25 cellular contexts compared by ENCODE assay signal in the genomic region with DNA sequence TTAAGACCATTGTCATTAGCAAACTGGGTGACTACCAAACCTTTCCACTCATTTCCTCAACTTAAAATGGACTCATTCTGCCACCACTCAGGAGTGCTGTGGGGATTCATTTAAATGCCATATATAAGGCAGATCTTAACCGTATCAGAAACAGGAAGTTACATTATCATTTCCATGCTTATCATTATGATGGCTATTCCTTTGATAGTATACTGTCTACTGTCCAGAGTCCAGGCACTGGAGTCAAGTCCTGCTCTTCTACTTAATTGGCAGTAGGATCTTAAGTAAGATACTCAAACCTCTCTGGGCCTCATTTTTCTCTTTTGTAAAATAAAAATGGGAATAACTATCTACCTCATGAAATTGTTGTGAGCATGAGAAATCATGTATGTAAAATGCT. TPM values are rescaled to one million over a fixed set of nuclear protein-coding genes. Genes with fewer than 3 reads are reported as not detected.
A peak's percentile ranks its signal among the peaks of the same experiment; 100 is the strongest.
DNase-seq lines count a peak whose midpoint lies in the region; ATAC-seq, FAIRE-seq and TF ChIP-seq lines count a peak whose summit lies in the region.
"Had no signal": no experiment of that assay in that cellular context is flagged by ENCODE, and none has a peak within 500 bp of the region (broad histone marks: within the 10 kb centered on the region; RNA-seq: fewer than 3 reads in every experiment).

No MANE protein-coding gene starts in this region.

- no peak overlapping the region for H2AK5ac ChIP-seq in trophoblast cell (ENCODE audit: low read length)

- H3K4me1 Mint-ChIP-seq in activated CD8-positive, alpha-beta T cell treated with anti-CD3 and anti-CD28 coated beads for 36 hours (ENCODE audit: low read depth), result no peaks in the 10 kb centered on the region
- H3K4me1 Mint-ChIP-seq: CD8-positive, alpha-beta memory T cell had no signal

- H3K27ac Mint-ChIP-seq in activated CD8-positive, alpha-beta T cell treated with anti-CD3 and anti-CD28 coated beads for 36 hours, result no peak overlapping the region
- H3K27ac Mint-ChIP-seq: CD14-positive monocyte; CD4-positive, alpha-beta T cell; CD8-positive, alpha-beta memory T cell; GM23338; H9 had no signal

- no peak overlapping the region for H3K23ac ChIP-seq in trophoblast cell (ENCODE audit: low read length)

- H3K18ac ChIP-seq in trophoblast cell (ENCODE audit: low read length), result no peak overlapping the region

- 68% methylated on average over 1 of the region's 1 CpG for WGBS in SK-N-SH (ENCODE audit: low lambda C conversion rate)
- whole genome bisulfite sequencing in trophoblast cell (ENCODE audit: extremely low coverage, insufficient coverage, insufficient read length), result no CpG with 5 or more reads among the region's 1 CpG
- 12 to 40% (median 28%) methylated on average over 1 of the region's 1 CpG for WGBS in small intestine, 3 donors
- 14 to 44% methylated on average over 1 of the region's 1 CpG for WGBS in transverse colon (ENCODE audit: low coverage in 1 of 2), 2 donors

- no peak overlapping the region for H3K4ac ChIP-seq in trophoblast cell (ENCODE audit: low read depth, low read length)

- H3K4me2 ChIP-seq in SK-N-SH, result no peak overlapping the region
- no peak overlapping the region for H3K4me2 ChIP-seq in trophoblast cell (ENCODE audit: low read length)
- H3K4me2 ChIP-seq: A549; BLaER1 treated with 17β-estradiol and CSF1 and Interleukin-3, amounts not matched to agents 10 nM and 100 nM; GM23338 had no signal

- DNase-seq in SK-N-SH, result no peak
- DNase-seq in trophoblast cell, result no peak
- DNase-seq in small intestine, result peak; percentile 67
- DNase-seq in transverse colon, result no peak
- no peak for DNase-seq in activated CD8-positive, alpha-beta T cell treated with anti-CD3 and anti-CD28 coated beads for 36 hours
- DNase-seq in gastrocnemius medialis, result no peak
- DNase-seq: 8988T; ACHN; AML-193; BE2C; CD4-positive, alpha-beta T cell; CD8-positive, alpha-beta memory T cell; DMS 273 treated with DMSO at 0.1 percent for 48 hours; DMS79 treated with DMSO at 0.1 percent for 48 hours; GF-D8; H9 had no signal

- TF ChIP-seq RAD21 in SK-N-SH (IDR thresholded peaks at IDR 0.05; ENCODE audit: low read length), result no peak

- H3K9me3 ChIP-seq in SK-N-SH (no peaks in the 10 kb centered on the region), trophoblast cell (ENCODE audit: insufficient read depth, low read depth, low read length) (no peaks in the 10 kb centered on the region), small intestine (ENCODE audit: control insufficient read depth, low read depth) (no peaks in the 10 kb centered on the region), transverse colon (no peaks in the 10 kb centered on the region), gastrocnemius medialis (no peaks in the 10 kb centered on the region)
- H3K9me3 ChIP-seq: A549; BE2C; BLaER1 treated with 17β-estradiol and CSF1 and Interleukin-3, amounts not matched to agents 10 nM and 100 nM had no signal

- no peak overlapping the region for H3K4me3 Mint-ChIP-seq in activated CD8-positive, alpha-beta T cell treated with anti-CD3 and anti-CD28 coated beads for 36 hours
- H3K4me3 Mint-ChIP-seq: CD14-positive monocyte; CD4-positive, alpha-beta T cell; CD8-positive, alpha-beta memory T cell; GM23338; H9 had no signal

- peak overlapping the region; percentile 30 for H4K8ac ChIP-seq in trophoblast cell (ENCODE audit: low read depth, low read length)

- no peaks in the 10 kb centered on the region for H3K36me3 Mint-ChIP-seq in activated CD8-positive, alpha-beta T cell treated with anti-CD3 and anti-CD28 coated beads for 36 hours (ENCODE audit: low read depth)
- H3K36me3 Mint-ChIP-seq: CD14-positive monocyte; CD8-positive, alpha-beta memory T cell had no signal

- POLR2A ChIA-PET in SK-N-SH (lab: Yijun Ruan, JAX), result interaction anchor here (1.0 kb wide), 1 partner anchor 108 kb away, joined by 3 read pairs; no protein-coding TSS in a partner anchor
- POLR2A ChIA-PET in activated CD8-positive, alpha-beta T cell treated with anti-CD3 and anti-CD28 coated beads for 36 hours (lab: Charles Lee), result no interaction called here

- peaks cover 0 to 10% of the 10 kb centered on the region in 2 experiments for H3K36me3 ChIP-seq in SK-N-SH (replicated peaks in 1 of 2; ENCODE audit: control insufficient read depth in 1 of 2, insufficient read depth in 2 of 2, low read length in 1 of 2)
- no peaks in the 10 kb centered on the region for H3K36me3 ChIP-seq in trophoblast cell (ENCODE audit: control insufficient read depth in 1 of 2, insufficient read depth in 2 of 2, low read length in 2 of 2)
- no peaks in the 10 kb centered on the region for H3K36me3 ChIP-seq in small intestine (ENCODE audit: control insufficient read depth in 2 of 2, insufficient read depth in 2 of 2, low read length in 2 of 2)
- no peaks in the 10 kb centered on the region for H3K36me3 ChIP-seq in transverse colon
- H3K36me3 ChIP-seq in gastrocnemius medialis, result no peaks in the 10 kb centered on the region
- H3K36me3 ChIP-seq: BE2C; BLaER1 treated with 17β-estradiol and CSF1 and Interleukin-3, amounts not matched to agents 10 nM and 100 nM had no signal

- in situ Hi-C loops in transverse colon (cut with MboI; ENCODE audit: low pct_ligation_motif_present in 1 of 4, low pct_unique_long_range_greater_than_20kb in 1 of 4, low sequenced_read_pairs in 3 of 4) (no loop called here), gastrocnemius medialis (cut with MboI; ENCODE audit: low sequenced_read_pairs in 4 of 4) (no loop called here)

- H2AFZ ChIP-seq in SK-N-SH (ENCODE audit: low read depth) (no peak overlapping the region), trophoblast cell (ENCODE audit: insufficient read depth, low read length, poor library complexity) (no peak overlapping the region)

- intact Hi-C loops in transverse colon (cut with DNase I; ENCODE audit: low total_unique reads), result no loop called here
- intact Hi-C loops in activated CD8-positive, alpha-beta T cell treated with anti-CD3 and anti-CD28 coated beads for 36 hours (cut with micrococcal nuclease), result no loop called here
- intact Hi-C loops in gastrocnemius medialis (cut with DNase I; ENCODE audit: low total_unique reads), result no loop called here

- H3K9me3 Mint-ChIP-seq in activated CD8-positive, alpha-beta T cell treated with anti-CD3 and anti-CD28 coated beads for 36 hours, result no peaks in the 10 kb centered on the region
- H3K9me3 Mint-ChIP-seq: CD4-positive, alpha-beta T cell; CD8-positive, alpha-beta memory T cell; GM23338; H9 had no signal

- peaks cover 6% of the 10 kb centered on the region for H3K79me1 ChIP-seq in trophoblast cell (ENCODE audit: low read length)

- FAIRE-seq in small intestine (lab: Jason Lieb, UNC), result no peak
- FAIRE-seq: A549, D721Med, GM12891, GM18507 had no signal

- no peak for ATAC-seq in SK-N-SH treated with all-trans-retinoic acid at 6 μM for 48 hours
- ATAC-seq in activated CD8-positive, alpha-beta T cell treated with anti-CD3 and anti-CD28 coated beads for 36 hours, result no peak
- ATAC-seq in gastrocnemius medialis, result no peak
- ATAC-seq: A549, GM23338, HCT116 had no signal

- peaks cover 50% of the 10 kb centered on the region for H3K79me2 ChIP-seq in SK-N-SH (ENCODE audit: insufficient read depth)
- no peaks in the 10 kb centered on the region for H3K79me2 ChIP-seq in trophoblast cell (ENCODE audit: control insufficient read depth, insufficient read depth, low read length, poor library complexity)

- no peak overlapping the region for H3K14ac ChIP-seq in trophoblast cell (ENCODE audit: low read length)

- H4K20me1 ChIP-seq in SK-N-SH (ENCODE audit: insufficient read depth), result no peaks in the 10 kb centered on the region
- H4K20me1 ChIP-seq: BLaER1 treated with 17β-estradiol and CSF1 and Interleukin-3, amounts not matched to agents 10 nM and 100 nM had no signal

- H2BK5ac ChIP-seq in trophoblast cell (ENCODE audit: low read depth, low read length, poor library complexity), result peak overlapping the region; percentile 9

- H3K4me1 ChIP-seq in SK-N-SH (ENCODE audit: control insufficient read depth in 1 of 2, insufficient read depth in 2 of 2, low read depth in 1 of 2, low read length in 1 of 2) (peaks cover 31 to 47% of the 10 kb centered on the region in 2 experiments), trophoblast cell (ENCODE audit: control insufficient read depth in 1 of 2, insufficient read depth in 2 of 2, low read length in 2 of 2) (peaks cover 5 to 7% of the 10 kb centered on the region in 2 experiments), small intestine (ENCODE audit: control insufficient read depth in 2 of 2, insufficient read depth in 1 of 2, low read depth in 1 of 2, low read length in 1 of 2) (no peaks in the 10 kb centered on the region), transverse colon (peaks cover 0 to 14% (median 5%) of the 10 kb centered on the region in 4 donors), gastrocnemius medialis (peaks cover 1 to 3% of the 10 kb centered on the region in 2 donors)
- H3K4me1 ChIP-seq: A549; BE2C; BLaER1 treated with 17β-estradiol and CSF1 and Interleukin-3, amounts not matched to agents 10 nM and 100 nM had no signal

- H4K91ac ChIP-seq in trophoblast cell (ENCODE audit: low read depth, low read length), result no peak overlapping the region

- no peak for TF ChIP-seq CTCF in SK-N-SH (IDR thresholded peaks at IDR 0.05)
- no peak for TF ChIP-seq CTCF in transverse colon (IDR thresholded peaks at IDR 0.05)
- TF ChIP-seq CTCF in activated CD8-positive, alpha-beta T cell treated with anti-CD3 and anti-CD28 coated beads for 36 hours (IDR thresholded peaks at IDR 0.05), result no peak
- no peak for TF ChIP-seq CTCF in gastrocnemius medialis (IDR thresholded peaks at IDR 0.05 in 4 of 5, conservative IDR thresholded peaks at IDR 0.05 in 1 of 5)

- no peaks in the 10 kb centered on the region for H3K27me3 ChIP-seq in SK-N-SH (ENCODE audit: insufficient read depth)
- no peaks in the 10 kb centered on the region for H3K27me3 ChIP-seq in trophoblast cell (ENCODE audit: insufficient read depth, low read length)
- no peaks in the 10 kb centered on the region for H3K27me3 ChIP-seq in small intestine (ENCODE audit: control insufficient read depth in 2 of 2, insufficient read depth in 2 of 2, low read length in 2 of 2)
- H3K27me3 ChIP-seq in transverse colon, result no peaks in the 10 kb centered on the region
- no peaks in the 10 kb centered on the region for H3K27me3 ChIP-seq in gastrocnemius medialis
- H3K27me3 ChIP-seq: BE2C; BLaER1 treated with 17β-estradiol and CSF1 and Interleukin-3, amounts not matched to agents 10 nM and 100 nM had no signal

- H3K27me3 Mint-ChIP-seq in activated CD8-positive, alpha-beta T cell treated with anti-CD3 and anti-CD28 coated beads for 36 hours, result peaks cover 3% of the 10 kb centered on the region

- CTCF ChIA-PET in SK-N-SH (lab: Yijun Ruan, JAX), result interaction anchor here (1.4 to 3.3 kb wide), 2 partner anchors 38 to 140 kb away, joined by 4 to 13 read pairs; no protein-coding TSS in a partner anchor
- CTCF ChIA-PET in activated CD8-positive, alpha-beta T cell treated with anti-CD3 and anti-CD28 coated beads for 36 hours (lab: Charles Lee), result no interaction called here

- TF ChIP-seq EP300 in SK-N-SH (IDR thresholded peaks at IDR 0.05; ENCODE audit: borderline replicate concordance in 1 of 2, low read depth in 1 of 2, low read length in 1 of 2), result peak in 1 of 2 experiments; percentile 76; a peak in 2 of 4 replicates
- TF ChIP-seq EP300 in transverse colon (IDR thresholded peaks at IDR 0.05; ENCODE audit: low read depth), result no peak

- peaks cover 19% of the 10 kb centered on the region for H3F3A ChIP-seq in SK-N-SH (replicated peaks; ENCODE audit: insufficient read depth)

- no peak overlapping the region for H3K9ac ChIP-seq in SK-N-SH
- no peak overlapping the region for H3K9ac ChIP-seq in trophoblast cell (ENCODE audit: low read length)
- H3K9ac ChIP-seq: BLaER1 treated with 17β-estradiol and CSF1 and Interleukin-3, amounts not matched to agents 10 nM and 100 nM had no signal

- peak overlapping the region; percentile 63 for H2BK12ac ChIP-seq in trophoblast cell (ENCODE audit: low read length)

- no peak for TF ChIP-seq POLR2A in transverse colon (IDR thresholded peaks at IDR 0.05)
- no peak for TF ChIP-seq POLR2A in gastrocnemius medialis (IDR thresholded peaks at IDR 0.05)

- H3K9me2 ChIP-seq in SK-N-SH, result no peaks in the 10 kb centered on the region

- no peak overlapping the region for H3K4me3 ChIP-seq in SK-N-SH (ENCODE audit: low read depth in 2 of 2, low read length in 1 of 2)
- H3K4me3 ChIP-seq in trophoblast cell (ENCODE audit: low read depth, low read length), result no peak overlapping the region
- H3K4me3 ChIP-seq in small intestine (ENCODE audit: low read depth in 1 of 2, low read length in 2 of 2), result no peak overlapping the region
- no peak overlapping the region for H3K4me3 ChIP-seq in transverse colon
- no peak overlapping the region for H3K4me3 ChIP-seq in gastrocnemius medialis
- H3K4me3 ChIP-seq: A549; BLaER1 treated with 17β-estradiol and CSF1 and Interleukin-3, amounts not matched to agents 10 nM and 100 nM; GM23338 had no signal

- peak overlapping the region; percentile 48 to 97; a peak in 3 of 4 replicates for H3K27ac ChIP-seq in SK-N-SH (ENCODE audit: low read depth in 2 of 2, low read length in 1 of 2)
- no peak overlapping the region for H3K27ac ChIP-seq in trophoblast cell (ENCODE audit: low read depth, low read length)
- H3K27ac ChIP-seq in small intestine (ENCODE audit: low read depth in 1 of 2, low read length in 1 of 2), result no peak overlapping the region
- H3K27ac ChIP-seq in transverse colon, result peak overlapping the region; percentile 6 to 67 (median 32)
- no peak overlapping the region for H3K27ac ChIP-seq in gastrocnemius medialis
- H3K27ac ChIP-seq: A549; BLaER1 treated with 17β-estradiol and CSF1 and Interleukin-3, amounts not matched to agents 10 nM and 100 nM had no signal

- no peak overlapping the region for H2BK120ac ChIP-seq in trophoblast cell (ENCODE audit: insufficient read depth, low read length, poor library complexity)

- no peak overlapping the region for H4K12ac ChIP-seq in trophoblast cell (ENCODE audit: low read depth, low read length)

RNA-seq across cellular contexts. Expression of a gene that starts 8.4 kb away (rescaled TPM):
- polyA plus RNA-seq in SK-N-SH (2012; rRNA removed), result 19.0 and 26.2 TPM in 2 replicates
- 12.8 and 16.1 TPM in 2 replicates for polyA plus RNA-seq in SK-N-SH (2012; cell fraction: cytosol; rRNA removed)
- polyA plus RNA-seq in SK-N-SH (2012; cell fraction: nucleus; rRNA removed), result 106 and 129 TPM in 2 replicates
- polyA plus RNA-seq in trophoblast cell (2013), result 36.1 and 37.2 TPM in 2 replicates
- polyA plus RNA-seq in small intestine, result 1 to 10 TPM; 1.6 to 6.5 (median 2.0) TPM
- total RNA-seq in transverse colon, result 10 to 100 TPM in 3 of 4 donors, 1 to 10 TPM in 1; 9.6 to 40.0 (median 23.1) TPM
- under 1 TPM; 0.23 to 0.36 TPM for total RNA-seq in activated CD8-positive, alpha-beta T cell treated with anti-CD3 and anti-CD28 coated beads for 36 hours
- 1 to 10 TPM; 3.2 to 7.7 (median 5.5) TPM for total RNA-seq in gastrocnemius medialis
- polyA plus RNA-seq: CD14-positive monocyte had no signal

Comparison
In these comparisons a context has a peak if more than half of its experiments do, and no peak if none do; other contexts are left out.
1. H3K27ac ChIP-seq: peak in SK-N-SH (2 of 2) and transverse colon (4 of 4); none in trophoblast cell (single experiment), small intestine (0 of 2) and gastrocnemius medialis (0 of 4).